Comparison of ENCODE assay signal across 19 cellular contexts in genomic region chr17:40198576-40198975, GRCh38. TPM values are rescaled to one million over a fixed set of nuclear protein-coding genes. Genes with fewer than 3 reads are reported as not detected.
DNase-seq lines count a peak whose midpoint lies in the region; ATAC-seq, FAIRE-seq and TF ChIP-seq lines count a peak whose summit lies in the region.
"Had no signal": no experiment of that assay in that cellular context is flagged by ENCODE, and none has a peak within 500 bp of the region (broad histone marks: within the 10 kb centered on the region; RNA-seq: fewer than 3 reads in every experiment).

No MANE protein-coding gene starts in this region.

- H3K4me1 Mint-ChIP-seq in activated CD8-positive, alpha-beta memory T cell treated with anti-CD3 and anti-CD28 coated beads, Interleukin-2, amount 10 ng/mL, durations not matched to agents 7 days and 5 days: peaks cover 19% of the 10 kb centered on the region
- H3K4me1 Mint-ChIP-seq in activated CD8-positive, alpha-beta T cell treated with anti-CD3 and anti-CD28 coated beads, Interleukin-2, amount 10 ng/mL, durations not matched to agents 7 days and 5 days (ENCODE audit: low read depth): peaks cover 21% of the 10 kb centered on the region

- H3K79me2 ChIP-seq in K562 (ENCODE audit: control insufficient read depth, insufficient read depth, low read length): no peaks in the 10 kb centered on the region

- no peak for ATAC-seq in activated CD8-positive, alpha-beta memory T cell treated with anti-CD3 and anti-CD28 coated beads, Interleukin-2, amount 10 ng/mL, durations not matched to agents 7 days and 5 days
- ATAC-seq in activated CD8-positive, alpha-beta T cell treated with anti-CD3 and anti-CD28 coated beads, Interleukin-2, amount 10 ng/mL, durations not matched to agents 7 days and 5 days: no peak
- ATAC-seq in K562 (no peak), left colon (no peak)
- ATAC-seq: Right ventricle myocardium inferior had no signal

- no peaks in the 10 kb centered on the region for H3K36me3 Mint-ChIP-seq in activated CD8-positive, alpha-beta memory T cell treated with anti-CD3 and anti-CD28 coated beads, Interleukin-2, amount 10 ng/mL, durations not matched to agents 7 days and 5 days
- no peaks in the 10 kb centered on the region for H3K36me3 Mint-ChIP-seq in activated CD8-positive, alpha-beta T cell treated with anti-CD3 and anti-CD28 coated beads, Interleukin-2, amount 10 ng/mL, durations not matched to agents 7 days and 5 days (ENCODE audit: low read depth)

- POLR2A ChIA-PET in activated CD8-positive, alpha-beta T cell treated with anti-CD3 and anti-CD28 coated beads, Interleukin-2, amount 10 ng/mL, durations not matched to agents 7 days and 5 days (lab: Charles Lee): interaction anchor here (0.9 to 3.1 kb wide), 4 partner anchors 19 to 89 kb away, joined by 3 to 11 read pairs (median 4); partner anchors contain the start of genes CDC6 and WIPF2
- POLR2A ChIA-PET in K562 (lab: Yijun Ruan, JAX): interaction anchor here (0.5 to 1.7 kb wide), 4 partner anchors 15 to 450 kb away, joined by 3 to 9 read pairs (median 4); no protein-coding TSS in a partner anchor

- H3K27me3 ChIP-seq in BE2C (no peaks in the 10 kb centered on the region), K562 (ENCODE audit: control insufficient read depth in 2 of 2, insufficient read depth in 2 of 2, low read length in 2 of 2) (no peaks in the 10 kb centered on the region; a peak in 1 of 5 replicates), suprapubic skin (no peaks in the 10 kb centered on the region)
- H3K27me3 ChIP-seq: Peyer's patch had no signal

- no peaks in the 10 kb centered on the region for H3K9me1 ChIP-seq in K562 (ENCODE audit: control insufficient read depth, insufficient read depth, low read length)

- H3K4me1 ChIP-seq in BE2C (peaks cover 6% of the 10 kb centered on the region), K562 (replicated peaks in 1 of 2; ENCODE audit: control insufficient read depth in 2 of 2, insufficient read depth in 2 of 2, low read length in 2 of 2) (peaks cover 3 to 11% of the 10 kb centered on the region in 2 experiments; a peak in 3 of 5 replicates), suprapubic skin (peaks cover 28% of the 10 kb centered on the region)

- in situ Hi-C loops in K562 (cut with MboI): no loop called here

- no TSS peak for BruUV-seq in K562 (replicated peaks; lab: Mats Ljungman, UMichigan)

- H3K27ac ChIP-seq in K562 (ENCODE audit: extremely low read depth, low read depth, low read length): no peak overlapping the region
- H3K27ac ChIP-seq in suprapubic skin: no peak overlapping the region
- H3K27ac ChIP-seq: Peyer's patch had no signal

- no peak overlapping the region; the same call in 1 of the 2 replicates for H3K4me2 ChIP-seq in K562 (ENCODE audit: insufficient read depth, low read length)

- no peak overlapping the region for H3K9ac ChIP-seq in K562 (ENCODE audit: insufficient read depth in 1 of 2, low read depth in 2 of 2, low read length in 2 of 2)

- peaks cover 3% of the 10 kb centered on the region for H3K27me3 Mint-ChIP-seq in activated CD8-positive, alpha-beta memory T cell treated with anti-CD3 and anti-CD28 coated beads, Interleukin-2, amount 10 ng/mL, durations not matched to agents 7 days and 5 days
- peaks cover 2% of the 10 kb centered on the region for H3K27me3 Mint-ChIP-seq in activated CD8-positive, alpha-beta T cell treated with anti-CD3 and anti-CD28 coated beads, Interleukin-2, amount 10 ng/mL, durations not matched to agents 7 days and 5 days (ENCODE audit: low read depth)

- FAIRE-seq in K562 (lab: Jason Lieb, UNC): no peak

- H2AFZ ChIP-seq in K562 (ENCODE audit: low read depth, low read length): peak overlapping the region; percentile 60

- no peak for TF ChIP-seq CTCF in BE2C (IDR thresholded peaks at IDR 0.05; ENCODE audit: low read depth, low read length)
- TF ChIP-seq CTCF in K562 (IDR thresholded peaks at IDR 0.05 in 2 of 3, conservative IDR thresholded peaks at IDR 0.05 in 1 of 3; ENCODE audit: insufficient read depth in 2 of 3, low read depth in 1 of 3, low read length in 3 of 3): no peak
- no peak for TF ChIP-seq CTCF in suprapubic skin (IDR thresholded peaks at IDR 0.05)

- no peaks in the 10 kb centered on the region for H4K20me1 ChIP-seq in K562 (replicated peaks; ENCODE audit: control insufficient read depth, insufficient read depth, low read length)

- TF ChIP-seq RAD21 in K562 (CRISPR knock-in tag; conservative IDR thresholded peaks at IDR 0.05 in 1 of 2, IDR thresholded peaks at IDR 0.05 in 1 of 2): no peak

- H3K27ac Mint-ChIP-seq in activated CD8-positive, alpha-beta memory T cell treated with anti-CD3 and anti-CD28 coated beads, Interleukin-2, amount 10 ng/mL, durations not matched to agents 7 days and 5 days: no peak overlapping the region
- no peak overlapping the region for H3K27ac Mint-ChIP-seq in activated CD8-positive, alpha-beta T cell treated with anti-CD3 and anti-CD28 coated beads, Interleukin-2, amount 10 ng/mL, durations not matched to agents 7 days and 5 days

- CTCF ChIA-PET in activated CD8-positive, alpha-beta memory T cell treated with anti-CD3 and anti-CD28 coated beads, Interleukin-2, amount 10 ng/mL, durations not matched to agents 7 days and 5 days (lab: Charles Lee): interaction anchor here (1.0 to 2.6 kb wide), 9 partner anchors 11 to 172 kb away, joined by 3 to 11 read pairs (median 5); partner anchors contain the start of genes CDC6 and WIPF2
- CTCF ChIA-PET in activated CD8-positive, alpha-beta T cell treated with anti-CD3 and anti-CD28 coated beads, Interleukin-2, amount 10 ng/mL, durations not matched to agents 7 days and 5 days (lab: Charles Lee): interaction anchor here (0.9 to 7.9 kb wide), 10 partner anchors 9 to 185 kb away, joined by 3 to 100 read pairs (median 4); partner anchors contain the start of genes CDC6 and WIPF2
- CTCF ChIA-PET in K562 (lab: Yijun Ruan, JAX; ENCODE audit: low intra/inter-chr PET ratio): no interaction called here

- peak overlapping the region; percentile 51 for H3K4me3 Mint-ChIP-seq in activated CD8-positive, alpha-beta memory T cell treated with anti-CD3 and anti-CD28 coated beads, Interleukin-2, amount 10 ng/mL, durations not matched to agents 7 days and 5 days
- peak overlapping the region; percentile 58 for H3K4me3 Mint-ChIP-seq in activated CD8-positive, alpha-beta T cell treated with anti-CD3 and anti-CD28 coated beads, Interleukin-2, amount 10 ng/mL, durations not matched to agents 7 days and 5 days

- TF ChIP-seq POLR2A in K562 (conservative IDR thresholded peaks at IDR 0.05): no peak
- TF ChIP-seq POLR2A in suprapubic skin (IDR thresholded peaks at IDR 0.05): no peak

- H3K4me3 ChIP-seq in BE2C (ENCODE audit: low read depth, low read length) (peak overlapping the region; percentile 0; the same call in 1 of the 2 replicates), K562 (no peak overlapping the region), suprapubic skin (no peak overlapping the region)
- H3K4me3 ChIP-seq: Peyer's patch had no signal

- no peak for TF ChIP-seq EP300 in K562 (IDR thresholded peaks at IDR 0.05; ENCODE audit: low read length)
- TF ChIP-seq EP300 in suprapubic skin (IDR thresholded peaks at IDR 0.05): no peak

- no peaks in the 10 kb centered on the region for H3K9me3 Mint-ChIP-seq in activated CD8-positive, alpha-beta memory T cell treated with anti-CD3 and anti-CD28 coated beads, Interleukin-2, amount 10 ng/mL, durations not matched to agents 7 days and 5 days (ENCODE audit: low read depth)
- H3K9me3 Mint-ChIP-seq in activated CD8-positive, alpha-beta T cell treated with anti-CD3 and anti-CD28 coated beads, Interleukin-2, amount 10 ng/mL, durations not matched to agents 7 days and 5 days (ENCODE audit: insufficient read depth): no peaks in the 10 kb centered on the region

- H3K9me3 ChIP-seq in BE2C (no peaks in the 10 kb centered on the region), K562 (replicated peaks; ENCODE audit: control insufficient read depth, insufficient read depth, low read depth, low read length) (no peaks in the 10 kb centered on the region; the same call in 1 of the 2 replicates), suprapubic skin (no peaks in the 10 kb centered on the region)
- H3K9me3 ChIP-seq: Peyer's patch had no signal

- H3K36me3 ChIP-seq in BE2C (no peaks in the 10 kb centered on the region), K562 (ENCODE audit: control insufficient read depth, insufficient read depth, low read length) (no peaks in the 10 kb centered on the region), suprapubic skin (peaks cover 3% of the 10 kb centered on the region)

- 68% methylated on average over 5 of the region's 5 CpGs for WGBS in K562 (ENCODE audit: insufficient coverage, low coverage, missing lambda C conversion rate)
- WGBS in suprapubic skin: 89% methylated on average over 4 of the region's 5 CpGs

- intact Hi-C loops in K562 (cut with micrococcal nuclease): no loop called here
- intact Hi-C loops in left colon (cut with DNase I, micrococcal nuclease): loop anchor here in 1 of 2 donors (10.0 kb wide), 1 partner anchor 156 kb away; no protein-coding TSS in a partner anchor

- no peak for DNase-seq in activated CD8-positive, alpha-beta memory T cell treated with anti-CD3 and anti-CD28 coated beads, Interleukin-2, amount 10 ng/mL, durations not matched to agents 7 days and 5 days
- DNase-seq in activated CD8-positive, alpha-beta memory T cell treated with anti-CD3 and anti-CD28 coated beads, Interleukin-2, amount 50 U/mL, for 48 hours: no peak
- no peak for DNase-seq in BE2C
- no peak for DNase-seq in activated CD8-positive, alpha-beta T cell treated with anti-CD3 and anti-CD28 coated beads, Interleukin-2, amount 10 ng/mL, durations not matched to agents 7 days and 5 days
- DNase-seq in K562 (ENCODE audit: extremely low read depth in 1 of 4, low spot score in 3 of 4): no peak
- DNase-seq in left colon: no peak
- DNase-seq in SIG-M5 treated with dmso at 0.1 percent for 504 hours (lab: John Stamatoyannopoulos, UW; ENCODE audit: unreplicated experiment): no peak
- no peak for DNase-seq in suprapubic skin (ENCODE audit: low spot score in 2 of 2)
- DNase-seq: C1 segment of cervical spinal cord; DMS79 treated with DMSO at 0.1 percent for 48 hours; H7; KG1; NCI-H1105 treated with DMSO at 0.1 percent for 48 hours; NCI-H1694 treated with DMSO at 0.1 percent for 48 hours; NCI-H510A; NCI-H748 treated with DMSO at 0.1 percent for 48 hours; NK-92 treated with Interleukin-12 subunit alpha and Interleukin-12 subunit beta, amount 100 ng/mL, for 24 hours; Peyer's patch had no signal

RNA-seq across cellular contexts. Expression of gene WIPF2, which starts 20.5 kb away (rescaled TPM):
- total RNA-seq in activated CD8-positive, alpha-beta memory T cell treated with anti-CD3 and anti-CD28 coated beads, Interleukin-2, amount 10 ng/mL, durations not matched to agents 7 days and 5 days: 10 to 100 TPM; 24.1 to 26.1 TPM
- polyA plus RNA-seq in BE2C (2012; ENCODE audit: insufficient read depth, insufficient read length, low read depth): 16.5 TPM
- 10 to 100 TPM; 22.0 to 27.4 TPM for total RNA-seq in activated CD8-positive, alpha-beta T cell treated with anti-CD3 and anti-CD28 coated beads, Interleukin-2, amount 10 ng/mL, durations not matched to agents 7 days and 5 days
- 16.7 and 19.5 TPM in 2 replicates for total RNA-seq in K562 (2011; cell fraction: chromatin; rRNA removed; ENCODE audit: low replicate concordance)
- total RNA-seq in K562 (2011; cell fraction: nucleolus; rRNA removed): 7.8 and 9.5 TPM in 2 replicates
- 11.8 and 19.5 TPM in 2 replicates for total RNA-seq in K562 (2011; cell fraction: nucleoplasm; rRNA removed)
- total RNA-seq in K562 (2014; rRNA removed) (4.0 and 5.3 TPM in 2 replicates), K562 (2014; rRNA removed; fragmentation: Illumina TruSeq; extraction: Trizol) (4.5 and 5.1 TPM in 2 replicates), K562 (2015; rRNA removed; fragmentation: Illumina TruSeq; extraction: Trizol) (4.9 and 5.3 TPM in 2 replicates), K562 (2021) (13.9 and 15.0 TPM in 2 replicates), left colon (10 to 100 TPM; 43.6 to 53.6 TPM), suprapubic skin (10 to 100 TPM; 18.2 to 25.5 (median 21.6) TPM)
- polyA plus RNA-seq in K562 (2011; rRNA removed) (3.6 and 5.3 TPM in 2 replicates), K562 (2014; fragmentation: Illumina TruSeq; extraction: Trizol) (10.7 and 11.0 TPM in 2 replicates), K562 (2014; fragmentation: Nextera tagmentation; extraction: Ambion mirVana) (1 to 10 TPM; 3.9 to 4.5 TPM), K562 (2014; rRNA removed) (6.5 and 7.9 TPM in 2 replicates)
- 2.3 and 4.4 TPM in 2 replicates for polyA plus RNA-seq in K562 (2011; cell fraction: cytosol; rRNA removed)
- polyA plus RNA-seq in K562 (2011; cell fraction: nucleus; rRNA removed): 2.7 and 5.2 TPM in 2 replicates
- 11.7 and 13.9 TPM in 2 replicates for polyA plus RNA-seq in K562 (2012)
- 3.7 and 3.8 TPM in 2 replicates for polyA minus RNA-seq in K562 (2011; rRNA and poly(A)+ RNA removed)
- 3.1 and 3.5 TPM in 2 replicates for polyA minus RNA-seq in K562 (2011; cell fraction: cytosol; rRNA and poly(A)+ RNA removed)
- polyA minus RNA-seq in K562 (2011; cell fraction: nucleus; rRNA and poly(A)+ RNA removed): 2.3 and 2.8 TPM in 2 replicates

RNA-seq across cellular contexts. Expression of gene RAPGEFL1, which starts 21.3 kb away (rescaled TPM):
- total RNA-seq in activated CD8-positive, alpha-beta memory T cell treated with anti-CD3 and anti-CD28 coated beads, Interleukin-2, amount 10 ng/mL, durations not matched to agents 7 days and 5 days: 1 to 10 TPM; 4.4 to 4.6 TPM
- 9.8 TPM for polyA plus RNA-seq in BE2C (2012; ENCODE audit: insufficient read depth, insufficient read length, low read depth)
- 1 to 10 TPM; 4.8 to 5.3 TPM for total RNA-seq in activated CD8-positive, alpha-beta T cell treated with anti-CD3 and anti-CD28 coated beads, Interleukin-2, amount 10 ng/mL, durations not matched to agents 7 days and 5 days
- total RNA-seq in K562 (2011; cell fraction: chromatin; rRNA removed; ENCODE audit: low replicate concordance): 22.1 and 46.9 TPM in 2 replicates
- total RNA-seq in K562 (2011; cell fraction: nucleolus; rRNA removed): 18.2 and 24.0 TPM in 2 replicates
- 17.4 and 20.8 TPM in 2 replicates for total RNA-seq in K562 (2011; cell fraction: nucleoplasm; rRNA removed)
- total RNA-seq in K562 (2014; rRNA removed) (1.8 and 2.1 TPM in 2 replicates), K562 (2014; rRNA removed; fragmentation: Illumina TruSeq; extraction: Trizol) (1.5 and 1.6 TPM in 2 replicates), K562 (2015; rRNA removed; fragmentation: Illumina TruSeq; extraction: Trizol) (1.5 and 1.8 TPM in 2 replicates), K562 (2021) (3.6 and 4.1 TPM in 2 replicates), left colon (100 to 1,000 TPM; 149 to 194 TPM), suprapubic skin (100 to 1,000 TPM; 221 to 547 (median 297) TPM)
- polyA plus RNA-seq in K562 (2011; rRNA removed) (2.4 and 2.9 TPM in 2 replicates), K562 (2014; fragmentation: Illumina TruSeq; extraction: Trizol) (1.9 and 2.8 TPM in 2 replicates), K562 (2014; fragmentation: Nextera tagmentation; extraction: Ambion mirVana) (under 1 TPM; 0.18 to 0.50 TPM), K562 (2014; rRNA removed) (2.2 and 2.6 TPM in 2 replicates)
- 1.4 and 4.0 TPM in 2 replicates for polyA plus RNA-seq in K562 (2011; cell fraction: cytosol; rRNA removed)
- 9.7 and 22.8 TPM in 2 replicates for polyA plus RNA-seq in K562 (2011; cell fraction: nucleus; rRNA removed)
- polyA plus RNA-seq in K562 (2012): 2.0 and 2.5 TPM in 2 replicates
- 1.9 and 2.9 TPM in 2 replicates for polyA minus RNA-seq in K562 (2011; rRNA and poly(A)+ RNA removed)
- 2.1 and 4.2 TPM in 2 replicates for polyA minus RNA-seq in K562 (2011; cell fraction: cytosol; rRNA and poly(A)+ RNA removed)
- 4.2 and 7.1 TPM in 2 replicates for polyA minus RNA-seq in K562 (2011; cell fraction: nucleus; rRNA and poly(A)+ RNA removed)

RNA-seq across cellular contexts. Expression of gene CASC3, which starts 58.2 kb away (rescaled TPM):
- 10 to 100 TPM; 89.8 to 90.5 TPM for total RNA-seq in activated CD8-positive, alpha-beta memory T cell treated with anti-CD3 and anti-CD28 coated beads, Interleukin-2, amount 10 ng/mL, durations not matched to agents 7 days and 5 days
- 128 TPM for polyA plus RNA-seq in BE2C (2012; ENCODE audit: insufficient read depth, insufficient read length, low read depth)
- total RNA-seq in activated CD8-positive, alpha-beta T cell treated with anti-CD3 and anti-CD28 coated beads, Interleukin-2, amount 10 ng/mL, durations not matched to agents 7 days and 5 days: 10 to 100 TPM; 66.2 to 67.7 TPM
- 240 and 242 TPM in 2 replicates for total RNA-seq in K562 (2011; cell fraction: chromatin; rRNA removed; ENCODE audit: low replicate concordance)
- total RNA-seq in K562 (2011; cell fraction: nucleolus; rRNA removed): 98.2 and 103 TPM in 2 replicates
- 184 and 228 TPM in 2 replicates for total RNA-seq in K562 (2011; cell fraction: nucleoplasm; rRNA removed)
- total RNA-seq in K562 (2014; rRNA removed) (21.5 and 30.8 TPM in 2 replicates), K562 (2014; rRNA removed; fragmentation: Illumina TruSeq; extraction: Trizol) (38.2 and 38.7 TPM in 2 replicates), K562 (2015; rRNA removed; fragmentation: Illumina TruSeq; extraction: Trizol) (34.4 and 36.5 TPM in 2 replicates), K562 (2021) (57.5 and 61.1 TPM in 2 replicates), left colon (10 to 100 TPM; 56.2 to 58.9 TPM), suprapubic skin (10 to 100 TPM; 42.9 to 92.5 (median 61.2) TPM)
- polyA plus RNA-seq in K562 (2011; rRNA removed) (43.3 and 51.8 TPM in 2 replicates), K562 (2014; fragmentation: Illumina TruSeq; extraction: Trizol) (56.5 and 65.1 TPM in 2 replicates), K562 (2014; fragmentation: Nextera tagmentation; extraction: Ambion mirVana) (10 to 100 TPM; 12.5 to 16.9 TPM), K562 (2014; rRNA removed) (35.2 and 38.9 TPM in 2 replicates)
- 29.1 and 32.3 TPM in 2 replicates for polyA plus RNA-seq in K562 (2011; cell fraction: cytosol; rRNA removed)
- polyA plus RNA-seq in K562 (2011; cell fraction: nucleus; rRNA removed): 191 and 220 TPM in 2 replicates
- polyA plus RNA-seq in K562 (2012): 48.8 and 57.5 TPM in 2 replicates
- 30.6 and 33.1 TPM in 2 replicates for polyA minus RNA-seq in K562 (2011; rRNA and poly(A)+ RNA removed)
- polyA minus RNA-seq in K562 (2011; cell fraction: cytosol; rRNA and poly(A)+ RNA removed): 13.3 and 20.1 TPM in 2 replicates
- 26.1 and 31.4 TPM in 2 replicates for polyA minus RNA-seq in K562 (2011; cell fraction: nucleus; rRNA and poly(A)+ RNA removed)
